ENCODE assay signal across 19 cellular contexts in the genomic region with DNA sequence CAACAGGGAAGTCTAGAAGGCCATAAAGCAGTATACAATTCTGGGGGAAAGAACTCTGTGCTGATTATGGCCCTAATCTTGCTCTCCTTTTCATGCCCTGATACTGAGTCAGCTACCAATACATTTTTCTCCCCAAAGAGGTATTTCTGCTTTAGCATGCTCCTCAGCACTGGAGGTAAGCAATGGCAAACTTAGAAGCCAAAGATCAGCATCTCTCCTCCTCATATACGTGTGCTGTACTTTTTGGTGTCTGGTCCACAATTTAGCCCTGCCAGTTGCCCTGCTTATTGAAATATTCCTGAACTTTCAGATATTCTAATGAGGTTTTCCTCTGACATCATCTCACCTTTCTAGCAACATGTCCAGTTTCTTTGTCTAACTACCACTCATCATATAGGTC.
DNase-seq lines count a peak whose midpoint lies in the region; ATAC-seq and TF ChIP-seq lines count a peak whose summit lies in the region.
"Had no signal": no experiment of that assay in that cellular context is flagged by ENCODE, and none has a peak within 500 bp of the region (broad histone marks: within the 10 kb centered on the region; RNA-seq: fewer than 3 reads in every experiment).

No MANE protein-coding gene starts in this region.

- H4K8ac ChIP-seq in mesenchymal stem cell (ENCODE audit: low read length): no peak overlapping the region

- no peak overlapping the region for H3K23ac ChIP-seq in mesenchymal stem cell (ENCODE audit: low read length in 2 of 2)

- H2BK12ac ChIP-seq in mesenchymal stem cell (ENCODE audit: low read length in 2 of 2): peak overlapping the region in 1 of 2 experiments; percentile 42

- no peaks in the 10 kb centered on the region for H3F3A ChIP-seq in GM23338 (replicated peaks; ENCODE audit: low read depth)
- H3F3A ChIP-seq in PC-9 (ENCODE audit: insufficient read depth, low read depth): peaks cover 9% of the 10 kb centered on the region; the same call in 1 of the 2 replicates

- no peaks in the 10 kb centered on the region for H3K27me3 Mint-ChIP-seq in GM23338 (ENCODE audit: insufficient read depth, low read depth, poor library complexity)
- no peaks in the 10 kb centered on the region for H3K27me3 Mint-ChIP-seq in activated T-helper 1 cell treated with anti-CD3 and anti-CD28 coated beads, Interleukin-12 subunit alpha, Interleukin-12 subunit beta, Interleukin-2, Interleukin-4 antibody, amounts not matched to agents 30 ng/mL and 10 ng/mL and 1 ng/mL, durations not matched to agents 14 hours and 24 hours and 36 hours (ENCODE audit: insufficient read depth)

- H3K4me1 Mint-ChIP-seq in GM23338: peaks cover 4% of the 10 kb centered on the region; the same call in 2 of the 3 replicates
- no peaks in the 10 kb centered on the region for H3K4me1 Mint-ChIP-seq in activated T-helper 1 cell treated with anti-CD3 and anti-CD28 coated beads, Interleukin-12 subunit alpha, Interleukin-12 subunit beta, Interleukin-2, Interleukin-4 antibody, amounts not matched to agents 30 ng/mL and 10 ng/mL and 1 ng/mL, durations not matched to agents 14 hours and 24 hours and 36 hours (ENCODE audit: low read depth)

- no peaks in the 10 kb centered on the region for H3K79me1 ChIP-seq in mesenchymal stem cell (replicated peaks; ENCODE audit: low read length, poor library complexity, severe bottlenecking)

- CTCF ChIA-PET in PC-9 (lab: Charles Lee) (interaction anchor here (0.6 kb wide), 1 partner anchor 22 kb away, joined by 8 read pairs; no protein-coding TSS in a partner anchor), A673 (lab: Charles Lee) (no interaction called here)

- no peak for DNase-seq in GM23338 (ENCODE audit: low spot score)
- no peak for DNase-seq in PC-9
- peak; percentile 5 for DNase-seq in choroid plexus epithelial cell (ENCODE audit: low read depth)
- DNase-seq in mesenchymal stem cell: no peak
- DNase-seq in A673 (ENCODE audit: low spot score): no peak
- DNase-seq in right cardiac atrium: no peak
- no peak for DNase-seq in activated T-helper 1 cell treated with anti-CD3 and anti-CD28 coated beads, Interleukin-12 subunit alpha, Interleukin-12 subunit beta, Interleukin-2, Interleukin-4 antibody, amounts not matched to agents 30 ng/mL and 10 ng/mL and 1 ng/mL, durations not matched to agents 14 hours and 24 hours and 36 hours (ENCODE audit: low spot score)
- no peak for DNase-seq in NCI-H1092 treated with DMSO at 0.1 percent for 48 hours (lab: John Stamatoyannopoulos, UW)
- DNase-seq: GDM1, MG63, NCI-H1105 treated with DMSO at 0.1 percent for 48 hours, NCI-H187, NCI-H446, NCI-H748 treated with DMSO at 0.1 percent for 48 hours, Peyer's patch, SHP77 had no signal

- H3K4me3 Mint-ChIP-seq in GM23338: no peak overlapping the region
- H3K4me3 Mint-ChIP-seq in activated T-helper 1 cell treated with anti-CD3 and anti-CD28 coated beads, Interleukin-12 subunit alpha, Interleukin-12 subunit beta, Interleukin-2, Interleukin-4 antibody, amounts not matched to agents 30 ng/mL and 10 ng/mL and 1 ng/mL, durations not matched to agents 14 hours and 24 hours and 36 hours: no peak overlapping the region

- no peak overlapping the region for H4K91ac ChIP-seq in mesenchymal stem cell (ENCODE audit: low read length)

- H3K14ac ChIP-seq in mesenchymal stem cell (ENCODE audit: low read length in 2 of 2): peak overlapping the region in 1 of 2 experiments; percentile 65

- H3K79me2 ChIP-seq in GM23338 (replicated peaks; ENCODE audit: insufficient read depth) (no peaks in the 10 kb centered on the region), PC-9 (ENCODE audit: low read depth) (no peaks in the 10 kb centered on the region)

- H3K27ac Mint-ChIP-seq in GM23338: no peak overlapping the region
- H3K27ac Mint-ChIP-seq in activated T-helper 1 cell treated with anti-CD3 and anti-CD28 coated beads, Interleukin-12 subunit alpha, Interleukin-12 subunit beta, Interleukin-2, Interleukin-4 antibody, amounts not matched to agents 30 ng/mL and 10 ng/mL and 1 ng/mL, durations not matched to agents 14 hours and 24 hours and 36 hours: no peak overlapping the region

- no peak overlapping the region for H3K9ac ChIP-seq in mesenchymal stem cell (ENCODE audit: low read length)
- H3K9ac ChIP-seq: BLaER1, KMS-11 had no signal

- BruUV-seq in PC-9 (replicated peaks; lab: Mats Ljungman, UMichigan) (no TSS peak), A673 (replicated peaks; lab: Mats Ljungman, UMichigan) (no TSS peak)

- H3K9me2 ChIP-seq in GM23338 (ENCODE audit: insufficient read depth) (no peaks in the 10 kb centered on the region), PC-9 (ENCODE audit: insufficient read depth) (no peaks in the 10 kb centered on the region)

- no peak overlapping the region for H2BK5ac ChIP-seq in mesenchymal stem cell (ENCODE audit: low read depth, low read length, poor library complexity, severe bottlenecking)

- no peaks in the 10 kb centered on the region for H4K20me1 ChIP-seq in GM23338 (replicated peaks; ENCODE audit: insufficient read depth)
- no peaks in the 10 kb centered on the region for H4K20me1 ChIP-seq in PC-9 (ENCODE audit: insufficient read depth)
- H4K20me1 ChIP-seq: BLaER1 had no signal

- no peak overlapping the region for H3K4me2 ChIP-seq in GM23338
- no peak overlapping the region for H3K4me2 ChIP-seq in PC-9
- no peak overlapping the region for H3K4me2 ChIP-seq in mesenchymal stem cell (ENCODE audit: low read length, poor library complexity, severe bottlenecking)
- H3K4me2 ChIP-seq: BLaER1, KMS-11 had no signal

- no peaks in the 10 kb centered on the region for H3K4me1 ChIP-seq in GM23338 (ENCODE audit: insufficient read depth)
- peaks cover 17% of the 10 kb centered on the region for H3K4me1 ChIP-seq in PC-9 (replicated peaks; ENCODE audit: insufficient read depth)
- H3K4me1 ChIP-seq in mesenchymal stem cell (ENCODE audit: control insufficient read depth, insufficient read depth, low read depth, low read length): peaks cover 3% of the 10 kb centered on the region
- no peaks in the 10 kb centered on the region for H3K4me1 ChIP-seq in A673 (ENCODE audit: insufficient read depth, low read length, poor library complexity, severe bottlenecking)
- H3K4me1 ChIP-seq in right cardiac atrium (ENCODE audit: control insufficient read depth, insufficient read depth, low read length): no peaks in the 10 kb centered on the region
- H3K4me1 ChIP-seq: BLaER1, Peyer's patch had no signal

- H3K27ac ChIP-seq in GM23338 (ENCODE audit: low read depth): no peak overlapping the region
- H3K27ac ChIP-seq in PC-9: peak overlapping the region; percentile 33
- peak overlapping the region; percentile 71 for H3K27ac ChIP-seq in mesenchymal stem cell (ENCODE audit: low read length, poor library complexity, severe bottlenecking)
- no peak overlapping the region for H3K27ac ChIP-seq in A673 (ENCODE audit: low read depth, low read length, poor library complexity, severe bottlenecking)
- H3K27ac ChIP-seq in right cardiac atrium (ENCODE audit: low read length): no peak overlapping the region
- H3K27ac ChIP-seq: BLaER1, KMS-11, Peyer's patch had no signal

- 75% methylated on average over 1 of the region's 1 CpG for WGBS in mesenchymal stem cell
- WGBS in right cardiac atrium: 81% methylated on average over 1 of the region's 1 CpG

- no peaks in the 10 kb centered on the region for H3K36me3 Mint-ChIP-seq in GM23338 (ENCODE audit: low read depth)
- H3K36me3 Mint-ChIP-seq in activated T-helper 1 cell treated with anti-CD3 and anti-CD28 coated beads, Interleukin-12 subunit alpha, Interleukin-12 subunit beta, Interleukin-2, Interleukin-4 antibody, amounts not matched to agents 30 ng/mL and 10 ng/mL and 1 ng/mL, durations not matched to agents 14 hours and 24 hours and 36 hours (ENCODE audit: low read depth): no peaks in the 10 kb centered on the region

- intact Hi-C loops in PC-9 (cut with micrococcal nuclease; ENCODE audit: unreplicated experiment) (no loop called here), A673 (cut with micrococcal nuclease; ENCODE audit: unreplicated experiment) (no loop called here), right cardiac atrium (cut with DNase I) (no loop called here)
- intact Hi-C loops in activated T-helper 1 cell treated with anti-CD3 and anti-CD28 coated beads, Interleukin-12 subunit alpha, Interleukin-12 subunit beta, Interleukin-2, Interleukin-4 antibody, amounts not matched to agents 30 ng/mL and 10 ng/mL and 1 ng/mL, durations not matched to agents 14 hours and 24 hours and 36 hours (cut with micrococcal nuclease): no loop called here

- H2AFZ ChIP-seq in GM23338 (0 out of 2 replicates have a peak overlapping the region, but pooled peaks have one; percentile 16), PC-9 (no peak overlapping the region), mesenchymal stem cell (ENCODE audit: low read depth, low read length) (no peak overlapping the region)

- ATAC-seq in GM23338: no peak
- ATAC-seq in right cardiac atrium: no peak
- ATAC-seq: HepG2 had no signal

- no peak overlapping the region for H2BK15ac ChIP-seq in mesenchymal stem cell (ENCODE audit: low read depth, poor library complexity, severe bottlenecking)

- H3K36me3 ChIP-seq in GM23338 (ENCODE audit: insufficient read depth) (no peaks in the 10 kb centered on the region), PC-9 (ENCODE audit: low read depth) (no peaks in the 10 kb centered on the region), mesenchymal stem cell (ENCODE audit: control insufficient read depth in 1 of 2, insufficient read depth in 2 of 2, low read depth in 1 of 2, low read length in 2 of 2) (no peaks in the 10 kb centered on the region), A673 (ENCODE audit: insufficient read depth, low read length, poor library complexity, severe bottlenecking) (no peaks in the 10 kb centered on the region)
- H3K36me3 ChIP-seq: BLaER1, MG63, Peyer's patch had no signal

- H2BK120ac ChIP-seq in mesenchymal stem cell (ENCODE audit: low read depth, low read length): no peak overlapping the region

- no peak for TF ChIP-seq CTCF in GM23338 (conservative IDR thresholded peaks at IDR 0.05; ENCODE audit: low read depth in 2 of 2)
- TF ChIP-seq CTCF in PC-9 (conservative IDR thresholded peaks at IDR 0.05): no peak
- TF ChIP-seq CTCF in choroid plexus epithelial cell (conservative IDR thresholded peaks at IDR 0.05; ENCODE audit: low read depth, low read length): no peak
- TF ChIP-seq CTCF in A673 (conservative IDR thresholded peaks at IDR 0.05; ENCODE audit: low read depth, low read length): no peak

- H3K27me3 ChIP-seq in GM23338 (ENCODE audit: insufficient read depth) (no peaks in the 10 kb centered on the region), PC-9 (ENCODE audit: insufficient read depth, low read depth) (no peaks in the 10 kb centered on the region), mesenchymal stem cell (ENCODE audit: control insufficient read depth in 1 of 2, insufficient read depth in 1 of 2, low read length in 2 of 2) (no peaks in the 10 kb centered on the region), A673 (replicated peaks; ENCODE audit: insufficient read depth, low read depth, low read length, poor library complexity) (no peaks in the 10 kb centered on the region), right cardiac atrium (ENCODE audit: control insufficient read depth, insufficient read depth) (no peaks in the 10 kb centered on the region)
- H3K27me3 ChIP-seq: BLaER1, MG63, Peyer's patch had no signal

- H3K18ac ChIP-seq in mesenchymal stem cell (ENCODE audit: low read depth in 1 of 2, low read length in 2 of 2): peak overlapping the region; percentile 14 to 66

- peak overlapping the region; percentile 88 for H2AK5ac ChIP-seq in mesenchymal stem cell (ENCODE audit: low read length, severe bottlenecking)

- H3K9me3 Mint-ChIP-seq in GM23338: no peaks in the 10 kb centered on the region
- no peaks in the 10 kb centered on the region for H3K9me3 Mint-ChIP-seq in activated T-helper 1 cell treated with anti-CD3 and anti-CD28 coated beads, Interleukin-12 subunit alpha, Interleukin-12 subunit beta, Interleukin-2, Interleukin-4 antibody, amounts not matched to agents 30 ng/mL and 10 ng/mL and 1 ng/mL, durations not matched to agents 14 hours and 24 hours and 36 hours

- H3K9me3 ChIP-seq in PC-9 (ENCODE audit: insufficient read depth, low read depth): peaks cover 9% of the 10 kb centered on the region; the same call in 1 of the 2 replicates
- H3K9me3 ChIP-seq in mesenchymal stem cell (ENCODE audit: control insufficient read depth, low read length): no peaks in the 10 kb centered on the region
- H3K9me3 ChIP-seq in A673 (ENCODE audit: low read depth, low read length, poor library complexity, severe bottlenecking): no peaks in the 10 kb centered on the region
- no peaks in the 10 kb centered on the region for H3K9me3 ChIP-seq in right cardiac atrium (ENCODE audit: control insufficient read depth, low read length)
- H3K9me3 ChIP-seq: BLaER1, Peyer's patch had no signal

- H3K4ac ChIP-seq in mesenchymal stem cell (ENCODE audit: low read depth in 1 of 2, low read length in 2 of 2): peak overlapping the region in 1 of 2 experiments; percentile 61

- POLR2A ChIA-PET in PC-9 (lab: Charles Lee; ENCODE audit: unreplicated experiment): no interaction called here
- POLR2A ChIA-PET in A673 (lab: Charles Lee; ENCODE audit: low non-redundant PET): no interaction called here

- no peak overlapping the region for H3K4me3 ChIP-seq in GM23338
- no peak overlapping the region for H3K4me3 ChIP-seq in PC-9
- H3K4me3 ChIP-seq in choroid plexus epithelial cell (ENCODE audit: low read depth, low read length): no peak overlapping the region
- no peak overlapping the region for H3K4me3 ChIP-seq in mesenchymal stem cell (ENCODE audit: insufficient read depth in 1 of 2, low read depth in 1 of 2, low read length in 2 of 2)
- no peak overlapping the region for H3K4me3 ChIP-seq in A673 (ENCODE audit: low read depth, low read length, poor library complexity, severe bottlenecking)
- no peak overlapping the region for H3K4me3 ChIP-seq in right cardiac atrium (ENCODE audit: low read length)
- H3K4me3 ChIP-seq: BLaER1, MG63, Peyer's patch had no signal

Comparison
In these comparisons a context has a peak if more than half of its experiments do, and no peak if none do; other contexts are left out.
1. H3K27ac ChIP-seq: peak in PC-9 (single experiment) and mesenchymal stem cell (single experiment); none in GM23338 (single experiment), A673 (single experiment) and right cardiac atrium (single experiment).